Comparison of ENCODE assay signal across 1 cellular context in genomic region chr1:153801786-153802697, GRCh38.
TF ChIP-seq lines count a peak whose summit lies in the region.

No MANE protein-coding gene starts in this region.

TF ChIP-seq in GM23338, 12 proteins besides CTCF, POLR2A, EP300 and RAD21 (continued from another document):
- TF ChIP-seq REST (IDR thresholded peaks at IDR 0.05; ENCODE audit: unreplicated experiment), result no peak
- TF ChIP-seq EZH2 (IDR thresholded peaks at IDR 0.05; ENCODE audit: low read depth, unreplicated experiment), result no peak
- TF ChIP-seq STAT1 (IDR thresholded peaks at IDR 0.05; ENCODE audit: unreplicated experiment), result no peak
- TF ChIP-seq ETS1 (IDR thresholded peaks at IDR 0.05), result no peak
- TF ChIP-seq ZNF331 (CRISPR knock-in tag; IDR thresholded peaks at IDR 0.05; ENCODE audit: low read depth), result no peak
- no peak for TF ChIP-seq ZNF462 (CRISPR knock-in tag; IDR thresholded peaks at IDR 0.05)
- TF ChIP-seq CREB1 (CRISPR knock-in tag; IDR thresholded peaks at IDR 0.05; ENCODE audit: low read depth), result no peak
- TF ChIP-seq EZH2phosphoT487 (IDR thresholded peaks at IDR 0.05; ENCODE audit: unreplicated experiment), result no peak
- no peak for TF ChIP-seq NANOG (IDR thresholded peaks at IDR 0.05; ENCODE audit: borderline replicate concordance)
- TF ChIP-seq POLR2AphosphoS5 (IDR thresholded peaks at IDR 0.05; ENCODE audit: low read depth), result no peak
- no peak for TF ChIP-seq JUNB (IDR thresholded peaks at IDR 0.05; ENCODE audit: unreplicated experiment)
